Comparison of ENCODE assay signal across 8 cellular contexts in genomic region chr6:79672631-79673065, GRCh38. TPM values are rescaled to one million over a fixed set of nuclear protein-coding genes. Genes with fewer than 3 reads are reported as not detected.
A peak's percentile ranks its signal among the peaks of the same experiment; 100 is the strongest.
DNase-seq lines count a peak whose midpoint lies in the region; ATAC-seq and TF ChIP-seq lines count a peak whose summit lies in the region.

No MANE protein-coding gene starts in this region.

- no peaks in the 10 kb centered on the region for H3K9me3 ChIP-seq in upper lobe of right lung

- peak; percentile 16 for DNase-seq in AG10803 (ENCODE audit: low read depth)
- DNase-seq in RPMI8226, result peak; percentile 5
- DNase-seq in fibroblast of peridontal ligament (ENCODE audit: extremely low read depth), result peak; percentile 50
- DNase-seq in upper lobe of right lung, result no peak
- no peak for DNase-seq in ureter (ENCODE audit: low spot score)

- H3K36me3 ChIP-seq in upper lobe of right lung, result no peaks in the 10 kb centered on the region

- peaks cover 18% of the 10 kb centered on the region for H3K4me1 ChIP-seq in upper lobe of right lung

- intact Hi-C loops in upper lobe of right lung (cut with DNase I), result no loop called here

- ATAC-seq in GM18498 (IDR thresholded peaks at IDR 0.05; ENCODE audit: unreplicated experiment), result peak; percentile 42
- ATAC-seq in upper lobe of right lung, result peak; percentile 36
- ATAC-seq in HG03457 (IDR thresholded peaks at IDR 0.05; ENCODE audit: unreplicated experiment), result no peak
- no peak for ATAC-seq in HG03175 (IDR thresholded peaks at IDR 0.05; ENCODE audit: unreplicated experiment)

- peak overlapping the region; percentile 65 for H3K27ac ChIP-seq in upper lobe of right lung

- no peaks in the 10 kb centered on the region for H3K27me3 ChIP-seq in upper lobe of right lung

- TF ChIP-seq CTCF in AG10803 (conservative IDR thresholded peaks at IDR 0.05; ENCODE audit: low read length) (peak; percentile 61), upper lobe of right lung (IDR thresholded peaks at IDR 0.05) (peak; percentile 53)

- H3K4me3 ChIP-seq in AG10803 (ENCODE audit: low read length) (no peak overlapping the region), upper lobe of right lung (no peak overlapping the region)

RNA-seq across cellular contexts. Expression of gene SH3BGRL2, which starts 41.5 kb away (rescaled TPM):
- 33.9 TPM for total RNA-seq in upper lobe of right lung
- total RNA-seq in ureter, result 50.4 TPM

Comparison
In these comparisons a context has a peak if more than half of its experiments do, and no peak if none do; other contexts are left out.
1. DNase-seq: peak in AG10803 (single experiment), RPMI8226 (single experiment) and fibroblast of peridontal ligament (single experiment); none in upper lobe of right lung (single experiment) and ureter (single experiment).
2. ATAC-seq: peak in GM18498 (single experiment) and upper lobe of right lung (single experiment); none in HG03457 (single experiment) and HG03175 (single experiment).